8 cellular contexts compared by ENCODE assay signal in the genomic region with DNA sequence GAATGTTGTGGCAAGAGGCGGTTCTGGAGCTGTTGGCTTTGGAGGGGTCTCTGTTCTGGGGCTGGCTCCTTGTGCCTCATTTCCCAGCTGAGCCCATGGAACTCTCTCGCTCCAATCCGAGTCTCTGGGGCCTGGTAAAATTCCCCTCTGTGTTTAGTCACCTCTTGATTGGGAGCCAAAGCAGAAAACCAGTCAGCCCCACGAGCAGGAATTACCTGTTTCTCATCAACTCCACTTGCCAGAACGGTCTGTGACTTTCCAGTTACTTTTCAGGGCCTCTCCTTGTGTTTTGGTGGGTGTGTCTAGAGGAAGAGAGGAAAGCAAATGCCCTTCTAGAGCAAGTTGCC. TPM values are rescaled to one million over a fixed set of nuclear protein-coding genes. Genes with fewer than 3 reads are reported as not detected.
DNase-seq lines count a peak whose midpoint lies in the region; ATAC-seq, FAIRE-seq and TF ChIP-seq lines count a peak whose summit lies in the region.

No MANE protein-coding gene starts in this region.

- TF ChIP-seq POLR2A in uterus (IDR thresholded peaks at IDR 0.05) = no peak
- no peak for TF ChIP-seq POLR2A in GM12892 (IDR thresholded peaks at IDR 0.05; ENCODE audit: low read depth, low read length)

- no peaks in the 10 kb centered on the region for H3K79me1 ChIP-seq in mesendoderm (ENCODE audit: low read length)

- no peaks in the 10 kb centered on the region for H3K9me2 ChIP-seq in MM.1S (replicated peaks; ENCODE audit: insufficient read depth, low read length)

- no peak for FAIRE-seq in bronchial epithelial cell (lab: Jason Lieb, UNC)
- no peak for FAIRE-seq in GM12892 (lab: Jason Lieb, UNC)

- peak overlapping the region; percentile 92 for H3K4ac ChIP-seq in mesendoderm (ENCODE audit: low read depth, low read length)

- no peaks in the 10 kb centered on the region for H4K20me1 ChIP-seq in MM.1S (ENCODE audit: insufficient read depth, low read length)

- H3K4me2 ChIP-seq in MM.1S (ENCODE audit: low read depth, low read length) = peak overlapping the region; percentile 71
- peak overlapping the region; percentile 33 for H3K4me2 ChIP-seq in mesendoderm (ENCODE audit: low read length)

- H2BK120ac ChIP-seq in mesendoderm (ENCODE audit: low read depth, low read length) = peak overlapping the region; percentile 69

- H2AFZ ChIP-seq in MM.1S (ENCODE audit: low read length) = peak overlapping the region; percentile 76

- peak overlapping the region; percentile 14 for H2BK5ac ChIP-seq in mesendoderm (ENCODE audit: low read length)

- H3K9me3 ChIP-seq in MM.1S (replicated peaks; ENCODE audit: insufficient read depth, low read length) (no peaks in the 10 kb centered on the region), uterus (no peaks in the 10 kb centered on the region)

- H3K18ac ChIP-seq in mesendoderm (ENCODE audit: low read length) = peak overlapping the region; percentile 78

- no CpG with 5 or more reads among the region's 5 CpGs for WGBS in mesendoderm (ENCODE audit: extremely low coverage, insufficient coverage, low lambda C conversion rate)

- peak overlapping the region; percentile 75 for H3K9ac ChIP-seq in MM.1S (ENCODE audit: low read length)
- H3K9ac ChIP-seq in mesendoderm (ENCODE audit: low read length) = peak overlapping the region; percentile 68

- H3K79me2 ChIP-seq in MM.1S (ENCODE audit: low read length) (no peaks in the 10 kb centered on the region), mesendoderm (ENCODE audit: control insufficient read depth, insufficient read depth, low read length) (no peaks in the 10 kb centered on the region)

- no peak overlapping the region for H4K8ac ChIP-seq in mesendoderm (ENCODE audit: low read depth, low read length)

- H3K4me1 ChIP-seq in MM.1S (ENCODE audit: low read length) (peaks cover 18% of the 10 kb centered on the region), mesendoderm (ENCODE audit: control insufficient read depth, low read depth, low read length) (peaks cover 2% of the 10 kb centered on the region), uterus (peaks cover 5 to 15% of the 10 kb centered on the region in 2 donors)

- peak overlapping the region; percentile 87 for H3K56ac ChIP-seq in mesendoderm (ENCODE audit: low read length)

- H3K4me3 ChIP-seq in MM.1S (ENCODE audit: low read length) = peak overlapping the region; percentile 58
- peak overlapping the region; percentile 10 for H3K4me3 ChIP-seq in bronchial epithelial cell (ENCODE audit: low read depth, low read length)
- no peak overlapping the region for H3K4me3 ChIP-seq in mesendoderm (ENCODE audit: low read length)
- H3K4me3 ChIP-seq in uterus = peak overlapping the region; percentile 9 to 11

- no peak overlapping the region for H2AK5ac ChIP-seq in mesendoderm (ENCODE audit: low read length)

- no peak for TF ChIP-seq CTCF in MM.1S (IDR thresholded peaks at IDR 0.05; ENCODE audit: low read length)
- TF ChIP-seq CTCF in bronchial epithelial cell (IDR thresholded peaks at IDR 0.05; ENCODE audit: insufficient read depth, low read length, severe bottlenecking) = no peak
- no peak for TF ChIP-seq CTCF in uterus (IDR thresholded peaks at IDR 0.05)

- no peaks in the 10 kb centered on the region for H3K36me3 ChIP-seq in MM.1S (replicated peaks; ENCODE audit: insufficient read depth, low read length)
- H3K36me3 ChIP-seq in bronchial epithelial cell (ENCODE audit: control insufficient read depth, insufficient read depth, low read length) = no peaks in the 10 kb centered on the region
- H3K36me3 ChIP-seq in mesendoderm (ENCODE audit: control insufficient read depth, insufficient read depth, low read length) = no peaks in the 10 kb centered on the region
- H3K36me3 ChIP-seq in uterus = no peaks in the 10 kb centered on the region

- H4K5ac ChIP-seq in mesendoderm (ENCODE audit: low read length) = no peak overlapping the region

- H2BK15ac ChIP-seq in mesendoderm (replicated peaks; ENCODE audit: low read depth) = no peak overlapping the region

- DNase-seq in DMS79 treated with DMSO at 0.1 percent for 48 hours (lab: John Stamatoyannopoulos, UW) (peak; percentile 77), MM.1S (no peak), bronchial epithelial cell (ENCODE audit: low read depth) (peak; percentile 98), mesendoderm (no peak), uterus (peak; percentile 62 to 84), SKM-1 (lab: John Stamatoyannopoulos, UW; ENCODE audit: unreplicated experiment) (no peak), GM12892 (ENCODE audit: insufficient read length) (no peak)

- peaks cover 23% of the 10 kb centered on the region for H3F3A ChIP-seq in MM.1S (ENCODE audit: insufficient read depth, low read length)

- H3K27me3 ChIP-seq in MM.1S (replicated peaks; ENCODE audit: insufficient read depth, low read length) (no peaks in the 10 kb centered on the region), bronchial epithelial cell (ENCODE audit: control insufficient read depth, insufficient read depth, low read length) (no peaks in the 10 kb centered on the region), mesendoderm (ENCODE audit: insufficient read depth, low read length, poor library complexity) (no peaks in the 10 kb centered on the region), uterus (no peaks in the 10 kb centered on the region)

- intact Hi-C loops in uterus (cut with DNase I; ENCODE audit: low total_unique reads) = no loop called here

- peak overlapping the region; percentile 90 for H3K27ac ChIP-seq in MM.1S (ENCODE audit: low read length)
- peak overlapping the region; percentile 69 for H3K27ac ChIP-seq in mesendoderm (ENCODE audit: low read depth, low read length)
- peak overlapping the region; percentile 92 to 96 for H3K27ac ChIP-seq in uterus

- H3K23ac ChIP-seq in mesendoderm (ENCODE audit: low read length) = no peak overlapping the region

- no peak for ATAC-seq in HG02588 (IDR thresholded peaks at IDR 0.05; ENCODE audit: unreplicated experiment)

RNA-seq across cellular contexts. Expression of gene S100A11, which starts 10.8 kb away (rescaled TPM):
- total RNA-seq in bronchial epithelial cell (58.7 and 151 TPM in 2 replicates), uterus (100 to 1,000 TPM in 3 of 4 donors, 10 to 100 TPM in 1; 14.9 to 321 (median 146) TPM)
- polyA plus RNA-seq in mesendoderm (2013, experiment 1 of 2) = 847 TPM
- 867 TPM for polyA plus RNA-seq in mesendoderm (2013, experiment 2 of 2)
- polyA plus RNA-seq in GM12892 (2012; ENCODE audit: missing spikeins) = 45.2 TPM

RNA-seq across cellular contexts. Expression of gene TCHHL1, which starts 41.3 kb away (rescaled TPM):
- not detected in 2 replicates for total RNA-seq in bronchial epithelial cell
- polyA plus RNA-seq in mesendoderm (2013, experiment 1 of 2) = not detected
- polyA plus RNA-seq in mesendoderm (2013, experiment 2 of 2) = not detected
- not detected for total RNA-seq in uterus
- polyA plus RNA-seq in GM12892 (2012; ENCODE audit: missing spikeins) = not detected

RNA-seq across cellular contexts. Expression of gene S100A10, which starts 53.9 kb away (rescaled TPM):
- total RNA-seq in bronchial epithelial cell (120 and 212 TPM in 2 replicates), uterus (100 to 1,000 TPM in 1 of 4 donors, 10 to 100 TPM in 3; 21.8 to 189 (median 34.6) TPM)
- polyA plus RNA-seq in mesendoderm (2013, experiment 1 of 2) = 181 TPM
- 187 TPM for polyA plus RNA-seq in mesendoderm (2013, experiment 2 of 2)
- 2.7 TPM for polyA plus RNA-seq in GM12892 (2012; ENCODE audit: missing spikeins)

Comparison
In these comparisons a context has a peak if more than half of its experiments do, and no peak if none do; other contexts are left out.
1. DNase-seq: peak in DMS79 treated with DMSO at 0.1 percent for 48 hours (single experiment), bronchial epithelial cell (single experiment) and uterus (2 of 2); none in MM.1S (single experiment), mesendoderm (single experiment), SKM-1 (single experiment) and GM12892 (single experiment).
2. Peak in every context shown above with its lines, with median percentiles within 50 percentile points of each other: H3K27ac ChIP-seq.